Comparison of ENCODE assay signal across 15 cellular contexts in the genomic region with DNA sequence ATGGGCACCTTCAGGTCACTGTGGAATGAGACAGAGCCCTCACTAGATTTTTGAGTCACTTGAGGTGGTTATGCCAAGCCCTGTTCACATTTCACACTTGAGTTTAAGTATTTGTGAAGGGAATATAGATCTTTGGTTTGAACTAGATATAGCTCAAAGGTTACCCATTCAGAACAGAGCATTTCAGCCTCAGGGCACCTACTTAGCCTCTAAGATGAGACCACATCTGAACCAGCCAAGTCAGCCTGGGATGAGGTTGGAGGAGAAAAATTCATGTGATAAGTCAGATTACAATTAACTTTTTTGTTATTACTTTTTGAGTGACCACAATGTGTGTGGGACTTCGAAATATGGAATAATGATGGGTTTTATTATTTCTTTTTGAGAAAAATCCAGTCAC.
DNase-seq lines count a peak whose midpoint lies in the region; ATAC-seq and TF ChIP-seq lines count a peak whose summit lies in the region.
"Had no signal": no experiment of that assay in that cellular context is flagged by ENCODE, and none has a peak within 500 bp of the region (broad histone marks: within the 10 kb centered on the region; RNA-seq: fewer than 3 reads in every experiment).

No MANE protein-coding gene starts in this region.

- H3K27ac ChIP-seq in PC-3 (ENCODE audit: low read length) (peak overlapping the region; percentile 93), esophagus muscularis mucosa (replicated peaks in 1 of 4) (peak overlapping the region; percentile 68 to 79 (median 74)), trophoblast cell (ENCODE audit: low read depth, low read length) (peak overlapping the region; percentile 82)
- H3K27ac ChIP-seq: BLaER1 had no signal

- H2AK5ac ChIP-seq in trophoblast cell (ENCODE audit: low read length): no peak overlapping the region

- H3K4ac ChIP-seq in trophoblast cell (ENCODE audit: low read depth, low read length): peak overlapping the region; percentile 55

- peak overlapping the region; percentile 82 for H2BK120ac ChIP-seq in trophoblast cell (ENCODE audit: insufficient read depth, low read length, poor library complexity)

- no peak overlapping the region for H4K12ac ChIP-seq in trophoblast cell (ENCODE audit: low read depth, low read length)

- intact Hi-C loops in PC-3 (cut with micrococcal nuclease): loop anchor here (1.0 to 5.0 kb wide), 3 partner anchors 77 to 109 kb away; no protein-coding TSS in a partner anchor
- intact Hi-C loops in esophagus muscularis mucosa (cut with DNase I): no loop called here

- H3K23ac ChIP-seq in trophoblast cell (ENCODE audit: low read length): no peak overlapping the region

- no peaks in the 10 kb centered on the region for H3K27me3 ChIP-seq in PC-3 (ENCODE audit: low read length)
- H3K27me3 ChIP-seq in esophagus muscularis mucosa: no peaks in the 10 kb centered on the region
- H3K27me3 ChIP-seq in trophoblast cell (ENCODE audit: insufficient read depth, low read length): no peaks in the 10 kb centered on the region
- H3K27me3 ChIP-seq: BLaER1, MG63 had no signal

- H3K79me2 ChIP-seq in PC-3 (ENCODE audit: low read length): peaks cover 90% of the 10 kb centered on the region
- H3K79me2 ChIP-seq in trophoblast cell (ENCODE audit: control insufficient read depth, insufficient read depth, low read length, poor library complexity): peaks cover 21% of the 10 kb centered on the region

- H3K36me3 ChIP-seq in PC-3 (ENCODE audit: low read depth, low read length) (no peaks in the 10 kb centered on the region), esophagus muscularis mucosa (no peaks in the 10 kb centered on the region), trophoblast cell (ENCODE audit: control insufficient read depth in 1 of 2, insufficient read depth in 2 of 2, low read length in 2 of 2) (peaks cover 0 to 2% of the 10 kb centered on the region in 2 experiments)
- H3K36me3 ChIP-seq: BLaER1 had no signal

- WGBS in esophagus muscularis mucosa: 68% methylated on average over 1 of the region's 1 CpG
- no CpG with 5 or more reads among the region's 1 CpG for WGBS in trophoblast cell (ENCODE audit: extremely low coverage, insufficient coverage, insufficient read length)

- BruUV-seq in PC-3 (replicated peaks; lab: Mats Ljungman, UMichigan): no TSS peak

- no peak overlapping the region for H3K18ac ChIP-seq in trophoblast cell (ENCODE audit: low read length)

- no peak overlapping the region for H4K8ac ChIP-seq in trophoblast cell (ENCODE audit: low read depth, low read length)

- peak overlapping the region; percentile 57 for H3K14ac ChIP-seq in trophoblast cell (ENCODE audit: low read length)

- peaks cover 4% of the 10 kb centered on the region for H3F3A ChIP-seq in PC-3 (ENCODE audit: low read length, unreplicated experiment)

- H3K4me2 ChIP-seq in PC-3 (ENCODE audit: low read length) (peak overlapping the region; percentile 79), trophoblast cell (ENCODE audit: low read length) (no peak overlapping the region)
- H3K4me2 ChIP-seq: BLaER1 had no signal

- peak overlapping the region; percentile 78 for H2BK5ac ChIP-seq in trophoblast cell (ENCODE audit: low read depth, low read length, poor library complexity)

- no peaks in the 10 kb centered on the region for H3K9me3 ChIP-seq in PC-3 (ENCODE audit: low read length)
- H3K9me3 ChIP-seq in esophagus muscularis mucosa: no peaks in the 10 kb centered on the region
- no peaks in the 10 kb centered on the region for H3K9me3 ChIP-seq in trophoblast cell (ENCODE audit: insufficient read depth, low read depth, low read length)
- H3K9me3 ChIP-seq: BLaER1, HAP-1, MG63 had no signal

- peaks cover 60% of the 10 kb centered on the region for H3K4me1 ChIP-seq in PC-3 (ENCODE audit: insufficient read depth, low read length)
- peaks cover 37 to 77% (median 58%) of the 10 kb centered on the region in 4 donors for H3K4me1 ChIP-seq in esophagus muscularis mucosa
- peaks cover 34 to 48% of the 10 kb centered on the region in 2 experiments for H3K4me1 ChIP-seq in trophoblast cell (ENCODE audit: control insufficient read depth in 1 of 2, insufficient read depth in 2 of 2, low read length in 2 of 2)
- H3K4me1 ChIP-seq: BLaER1 had no signal

- ATAC-seq in PC-3: no peak
- ATAC-seq: activated CD8-positive, alpha-beta T cell treated with anti-CD3 and anti-CD28 coated beads, Interleukin-2, amount 10 ng/mL, durations not matched to agents 7 days and 5 days; stimulated activated effector memory CD8-positive, alpha-beta T cell treated with anti-CD3 and anti-CD28 coated beads, Interleukin-12 subunit alpha, Interleukin-12 subunit beta, amount 100 ng/mL, for 72 hours had no signal

- H3K79me1 ChIP-seq in trophoblast cell (ENCODE audit: low read length): peaks cover 37% of the 10 kb centered on the region

- no peaks in the 10 kb centered on the region for H3K9me2 ChIP-seq in PC-3 (replicated peaks; ENCODE audit: low read length)

- no peak for TF ChIP-seq EP300 in esophagus muscularis mucosa (IDR thresholded peaks at IDR 0.05)

- TF ChIP-seq POLR2A in esophagus muscularis mucosa (IDR thresholded peaks at IDR 0.05; ENCODE audit: low read depth): no peak

- H3K4me3 ChIP-seq in PC-3 (ENCODE audit: low read length): no peak overlapping the region; the same call in 1 of the 2 replicates
- H3K4me3 ChIP-seq in esophagus muscularis mucosa: no peak overlapping the region
- H3K4me3 ChIP-seq in trophoblast cell (ENCODE audit: low read depth, low read length): no peak overlapping the region
- H3K4me3 ChIP-seq: BLaER1, HAP-1, MG63 had no signal

- H3K9ac ChIP-seq in PC-3 (ENCODE audit: low read length) (peak overlapping the region; percentile 51), trophoblast cell (ENCODE audit: low read length) (no peak overlapping the region)
- H3K9ac ChIP-seq: BLaER1 had no signal

- no peak overlapping the region for H2AFZ ChIP-seq in PC-3 (ENCODE audit: low read length)
- no peak overlapping the region for H2AFZ ChIP-seq in trophoblast cell (ENCODE audit: insufficient read depth, low read length, poor library complexity)

- no peak for TF ChIP-seq CTCF in PC-3 (conservative IDR thresholded peaks at IDR 0.05; ENCODE audit: low read depth, low read length)
- no peak for TF ChIP-seq CTCF in esophagus muscularis mucosa (IDR thresholded peaks at IDR 0.05)

- no peaks in the 10 kb centered on the region for H4K20me1 ChIP-seq in PC-3 (ENCODE audit: low read length)
- H4K20me1 ChIP-seq: BLaER1 had no signal

- CTCF ChIA-PET in PC-3 (lab: Charles Lee): interaction anchor here (0.5 kb wide), 1 partner anchor 160 kb away, joined by 5 read pairs; no protein-coding TSS in a partner anchor

- peak overlapping the region; percentile 64 for H4K91ac ChIP-seq in trophoblast cell (ENCODE audit: low read depth, low read length)

- POLR2A ChIA-PET in PC-3 (lab: Charles Lee; ENCODE audit: unreplicated experiment): interaction anchor here (0.6 kb wide), 2 partner anchors 78 to 117 kb away, joined by 4 to 5 read pairs; no protein-coding TSS in a partner anchor

- no peak overlapping the region for H2BK12ac ChIP-seq in trophoblast cell (ENCODE audit: low read length)

- DNase-seq in Daoy (ENCODE audit: low read depth) (peak; percentile 65), PC-3 (peak; percentile 38), esophagus muscularis mucosa (ENCODE audit: extremely low spot score) (no peak), trophoblast cell (peak; percentile 94 to 97), NCI-H2227 (lab: John Stamatoyannopoulos, UW; ENCODE audit: unreplicated experiment) (no peak), dermis blood vessel endothelial cell (no peak), hippocampal formation (lab: John Stamatoyannopoulos, UW) (no peak), SHP77 (lab: John Stamatoyannopoulos, UW) (no peak)
- DNase-seq: activated CD8-positive, alpha-beta T cell treated with anti-CD3 and anti-CD28 coated beads, Interleukin-2, amount 10 ng/mL, durations not matched to agents 7 days and 5 days; activated naive CD4-positive, alpha-beta T cell; caudate nucleus; MG63 had no signal

Comparison
In these comparisons a context has a peak if more than half of its experiments do, and no peak if none do; other contexts are left out.
1. DNase-seq: peak in Daoy (single experiment), PC-3 (single experiment) and trophoblast cell (2 of 2); none in esophagus muscularis mucosa (single experiment), NCI-H2227 (single experiment), dermis blood vessel endothelial cell (single experiment), hippocampal formation (0 of 2) and SHP77 (0 of 2).
2. Peak in every context shown above with its lines, with median percentiles within 50 percentile points of each other: H3K27ac ChIP-seq.